Comparison of ENCODE assay signal across 14 cellular contexts in the genomic region with DNA sequence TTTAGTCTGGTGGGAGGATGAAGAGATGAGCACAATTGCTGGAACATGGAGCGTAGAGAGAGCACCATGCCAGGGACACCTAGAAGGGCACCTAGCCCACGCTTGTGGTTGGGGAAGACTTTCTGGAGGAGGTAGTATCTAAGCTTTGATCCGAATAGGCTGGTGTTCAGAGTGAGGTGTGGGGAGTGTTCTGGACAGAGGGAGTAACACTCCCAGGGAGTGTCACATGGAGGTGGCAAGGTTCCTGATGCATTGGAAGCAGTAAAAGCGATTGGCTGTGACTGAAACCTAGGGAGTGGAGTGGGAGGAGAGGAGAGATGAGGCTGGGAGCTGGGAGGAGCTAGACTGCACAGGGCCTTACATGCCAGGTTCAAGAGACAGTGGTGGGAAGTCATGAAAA.
DNase-seq lines count a peak whose midpoint lies in the region; ATAC-seq and TF ChIP-seq lines count a peak whose summit lies in the region.
"Had no signal": no experiment of that assay in that cellular context is flagged by ENCODE, and none has a peak within 500 bp of the region (broad histone marks: within the 10 kb centered on the region; RNA-seq: fewer than 3 reads in every experiment).

No MANE protein-coding gene starts in this region.

- H2BK5ac ChIP-seq in IMR-90 (ENCODE audit: low read depth, low read length, poor library complexity, severe bottlenecking) (no peak overlapping the region), neuronal stem cell (ENCODE audit: low read length) (no peak overlapping the region)

- H3K36me3 ChIP-seq in IMR-90 (ENCODE audit: control insufficient read depth, insufficient read depth, low read length) (no peaks in the 10 kb centered on the region), neuronal stem cell (replicated peaks in 1 of 2; ENCODE audit: control insufficient read depth in 2 of 2, insufficient read depth in 2 of 2, low read length in 2 of 2) (no peaks in the 10 kb centered on the region)

- no peaks in the 10 kb centered on the region for H4K20me1 ChIP-seq in IMR-90 (ENCODE audit: insufficient read depth, low read length)

- TF ChIP-seq CTCF in IMR-90 (conservative IDR thresholded peaks at IDR 0.05; ENCODE audit: low read depth, low read length) = no peak

- no peak for ATAC-seq in IMR-90 (ENCODE audit: low read depth)
- ATAC-seq in esophagus mucosa = peak; percentile 67

- H2AK9ac ChIP-seq in IMR-90 (replicated peaks; ENCODE audit: low read depth, low read length, poor library complexity) = no peak overlapping the region

- H3K14ac ChIP-seq in IMR-90 (replicated peaks; ENCODE audit: low read depth, low read length) = no peak overlapping the region
- no peak overlapping the region for H3K14ac ChIP-seq in neuronal stem cell (ENCODE audit: low read length)

- H3K4me3 ChIP-seq in IMR-90 (ENCODE audit: insufficient read depth, low read depth, low read length) (no peak overlapping the region), neuronal stem cell (ENCODE audit: low read length in 2 of 2) (no peak overlapping the region)
- H3K4me3 ChIP-seq: PC-9, SK-N-MC had no signal

- H4K8ac ChIP-seq in IMR-90 (ENCODE audit: low read depth in 2 of 2, low read length in 2 of 2) (no peak overlapping the region), neuronal stem cell (ENCODE audit: low read depth, low read length) (no peak overlapping the region)

- H3K18ac ChIP-seq in IMR-90 (ENCODE audit: low read depth, low read length) (no peak overlapping the region), neuronal stem cell (ENCODE audit: low read length) (peak overlapping the region; percentile 4)

- H3K27ac ChIP-seq in IMR-90 (ENCODE audit: insufficient read depth, low read length) (no peak overlapping the region), neuronal stem cell (replicated peaks; ENCODE audit: low read length) (no peak overlapping the region)
- H3K27ac ChIP-seq: C4-2B, PC-9, SK-N-MC had no signal

- H2AK5ac ChIP-seq in IMR-90 (ENCODE audit: low read depth, low read length) = no peak overlapping the region
- no peak overlapping the region for H2AK5ac ChIP-seq in neuronal stem cell (ENCODE audit: low read depth, low read length)

- H3K4me2 ChIP-seq in IMR-90 (ENCODE audit: low read depth, low read length) = no peak overlapping the region
- no peak overlapping the region for H3K4me2 ChIP-seq in neuronal stem cell (ENCODE audit: insufficient read depth, low read length, poor library complexity, severe bottlenecking)
- H3K4me2 ChIP-seq: PC-9 had no signal

- H4K5ac ChIP-seq in IMR-90 (ENCODE audit: low read depth, low read length) = no peak overlapping the region

- no peaks in the 10 kb centered on the region for H3K9me1 ChIP-seq in IMR-90 (ENCODE audit: insufficient read depth, low read length)

- DNase-seq in NCI-H187 treated with DMSO at 0.1 percent for 48 hours (lab: John Stamatoyannopoulos, UW) (peak; percentile 48), NCI-H187 (lab: John Stamatoyannopoulos, UW) (no peak), IMR-90 (no peak), neuronal stem cell (ENCODE audit: low spot score) (no peak), NCI-H510A treated with DMSO at 0.1 percent for 48 hours (lab: John Stamatoyannopoulos, UW) (no peak), NCI-H1694 treated with DMSO at 0.1 percent for 48 hours (lab: John Stamatoyannopoulos, UW) (no peak), COR-L47 (lab: John Stamatoyannopoulos, UW) (no peak)
- DNase-seq: NCI-H1436, NCI-H2107, NCI-H774, PC-9 had no signal

- TF ChIP-seq RAD21 in IMR-90 (IDR thresholded peaks at IDR 0.05; ENCODE audit: low read length) = no peak

- CTCF ChIA-PET in IMR-90 (lab: Yijun Ruan, JAX) = no interaction called here

- H3K9ac ChIP-seq in IMR-90 (ENCODE audit: low read depth, low read length) = no peak overlapping the region
- H3K9ac ChIP-seq in neuronal stem cell (ENCODE audit: low read depth, low read length, poor library complexity) = no peak overlapping the region

- no peak overlapping the region for H2BK12ac ChIP-seq in neuronal stem cell (ENCODE audit: low read length)

- H3K79me1 ChIP-seq in IMR-90 (ENCODE audit: low read depth in 1 of 2, low read length in 2 of 2) (no peaks in the 10 kb centered on the region), neuronal stem cell (ENCODE audit: low read depth, low read length) (no peaks in the 10 kb centered on the region)

- no peak overlapping the region for H2BK120ac ChIP-seq in IMR-90 (ENCODE audit: low read depth, low read length)
- H2BK120ac ChIP-seq in neuronal stem cell (ENCODE audit: low read depth, low read length) = no peak overlapping the region

- H3K27me3 ChIP-seq in IMR-90 (ENCODE audit: control insufficient read depth, insufficient read depth, low read length) = no peaks in the 10 kb centered on the region
- H3K27me3 ChIP-seq in neuronal stem cell (ENCODE audit: control insufficient read depth in 3 of 3, insufficient read depth in 3 of 3, low read depth in 1 of 3, low read length in 3 of 3) = no peaks in the 10 kb centered on the region

- no peak overlapping the region for H3K23ac ChIP-seq in IMR-90 (ENCODE audit: low read depth, low read length)
- no peak overlapping the region for H3K23ac ChIP-seq in neuronal stem cell (ENCODE audit: low read depth, low read length, poor library complexity)

- H3K4ac ChIP-seq in IMR-90 (ENCODE audit: low read depth, low read length) (no peak overlapping the region), neuronal stem cell (ENCODE audit: low read length) (no peak overlapping the region)

- H3K56ac ChIP-seq in IMR-90 (ENCODE audit: extremely low read depth, insufficient read depth, low read length) = no peak overlapping the region

- H2BK20ac ChIP-seq in IMR-90 (ENCODE audit: low read depth, low read length) = no peak overlapping the region

- no peaks in the 10 kb centered on the region for H3K9me3 ChIP-seq in IMR-90 (ENCODE audit: control insufficient read depth, insufficient read depth, low read length)
- no peaks in the 10 kb centered on the region for H3K9me3 ChIP-seq in neuronal stem cell (replicated peaks in 1 of 2; ENCODE audit: control insufficient read depth in 2 of 2, insufficient read depth in 1 of 2, low read depth in 1 of 2, low read length in 2 of 2)

- no TSS peak for BruUV-seq in IMR-90 (replicated peaks; lab: Mats Ljungman, UMichigan)

- dilution Hi-C loops in IMR-90 (cut with HindIII; ENCODE audit: low sequenced_read_pairs, unreplicated experiment) = no loop called here

- WGBS in IMR-90 (ENCODE audit: extremely low coverage in 2 of 2, insufficient read length in 1 of 2), 2 experiments = 57% methylated on average over 4 of the region's 4 CpGs; no CpG with 5 or more reads in 1 of the 2 experiments
- no CpG with 5 or more reads among the region's 4 CpGs for WGBS in neuronal stem cell (ENCODE audit: extremely low coverage in 2 of 2, insufficient read length in 2 of 2, insufficient replicate concordance in 1 of 2), 2 donors

- H2AFZ ChIP-seq in IMR-90 (replicated peaks; ENCODE audit: low read length, poor library complexity) = peak overlapping the region; percentile 43
- no peak overlapping the region for H2AFZ ChIP-seq in neuronal stem cell (ENCODE audit: low read length)
- H2AFZ ChIP-seq: PC-9 had no signal

- POLR2A ChIA-PET in IMR-90 (lab: Charles Lee; ENCODE audit: unreplicated experiment) = no interaction called here

- no peak overlapping the region for H2BK15ac ChIP-seq in IMR-90 (ENCODE audit: low read depth, low read length)
- H2BK15ac ChIP-seq in neuronal stem cell (ENCODE audit: low read length) = no peak overlapping the region

- H4K91ac ChIP-seq in IMR-90 (ENCODE audit: insufficient read depth, low read depth, low read length) (no peak overlapping the region), neuronal stem cell (ENCODE audit: low read depth, low read length, poor library complexity) (no peak overlapping the region)

- in situ Hi-C loops in IMR-90 (cut with MboI; ENCODE audit: low sequenced_read_pairs) = no loop called here

- intact Hi-C loops in IMR-90 (cut with micrococcal nuclease) = no loop called here

- no peak for TF ChIP-seq POLR2A in IMR-90 (IDR thresholded peaks at IDR 0.05; ENCODE audit: low read depth, low read length)

- H3K4me1 ChIP-seq in IMR-90 (ENCODE audit: control insufficient read depth, insufficient read depth, low read length) (no peaks in the 10 kb centered on the region), neuronal stem cell (ENCODE audit: control insufficient read depth in 2 of 2, insufficient read depth in 1 of 2, low read depth in 1 of 2, low read length in 2 of 2) (no peaks in the 10 kb centered on the region)

TF ChIP-seq in IMR-90, 13 proteins besides CTCF, POLR2A, EP300 and RAD21:
- TF ChIP-seq BHLHE40 (IDR thresholded peaks at IDR 0.05; ENCODE audit: low read depth, low read length) (no peak), NFE2L2 (IDR thresholded peaks at IDR 0.05; ENCODE audit: low read depth, low read length) (no peak), CHD1 (IDR thresholded peaks at IDR 0.05; ENCODE audit: low read depth, low read length) (no peak), USF2 (IDR thresholded peaks at IDR 0.05; ENCODE audit: low read depth, low read length) (no peak), CEBPB (IDR thresholded peaks at IDR 0.05; ENCODE audit: low read depth, low read length) (no peak), MAZ (IDR thresholded peaks at IDR 0.05; ENCODE audit: borderline replicate concordance, low read depth, low read length) (no peak), RFX5 (IDR thresholded peaks at IDR 0.05; ENCODE audit: low read depth, low read length) (no peak), MAFK (IDR thresholded peaks at IDR 0.05; ENCODE audit: low read depth, low read length) (no peak), SMC3 (IDR thresholded peaks at IDR 0.05; ENCODE audit: low read depth, low read length) (no peak)
- TF ChIP-seq, protein P1, sequence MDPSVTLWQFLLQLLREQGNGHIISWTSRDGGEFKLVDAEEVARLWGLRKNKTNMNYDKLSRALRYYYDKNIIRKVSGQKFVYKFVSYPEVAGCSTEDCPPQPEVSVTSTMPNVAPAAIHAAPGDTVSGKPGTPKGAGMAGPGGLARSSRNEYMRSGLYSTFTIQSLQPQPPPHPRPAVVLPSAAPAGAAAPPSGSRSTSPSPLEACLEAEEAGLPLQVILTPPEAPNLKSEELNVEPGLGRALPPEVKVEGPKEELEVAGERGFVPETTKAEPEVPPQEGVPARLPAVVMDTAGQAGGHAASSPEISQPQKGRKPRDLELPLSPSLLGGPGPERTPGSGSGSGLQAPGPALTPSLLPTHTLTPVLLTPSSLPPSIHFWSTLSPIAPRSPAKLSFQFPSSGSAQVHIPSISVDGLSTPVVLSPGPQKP (IDR thresholded peaks at IDR 0.05; ENCODE audit: borderline replicate concordance, low read depth, low read length) = no peak
